10 cellular contexts compared by ENCODE assay signal in the genomic region with DNA sequence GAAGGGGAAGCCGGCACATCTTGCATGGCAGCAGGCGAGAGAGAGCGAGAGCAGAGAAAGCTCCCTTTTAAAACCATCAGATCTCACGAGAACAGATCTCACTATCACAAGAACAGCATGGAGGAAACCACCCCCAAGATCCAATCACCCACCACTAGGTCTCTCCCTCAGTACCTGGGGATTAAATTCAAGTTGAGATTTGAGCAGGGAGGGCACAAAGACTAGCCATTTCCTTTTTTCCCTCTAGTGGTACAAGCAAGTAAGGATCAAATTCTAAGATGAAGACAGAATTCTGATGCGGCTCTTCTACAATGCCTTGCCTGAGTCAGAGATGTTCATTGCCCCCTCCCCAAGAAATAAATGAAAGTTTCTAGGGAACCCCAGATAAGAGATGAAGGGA. TPM values are rescaled to one million over a fixed set of nuclear protein-coding genes. Genes with fewer than 3 reads are reported as not detected.
DNase-seq lines count a peak whose midpoint lies in the region; ATAC-seq, FAIRE-seq and TF ChIP-seq lines count a peak whose summit lies in the region.
"Had no signal": no experiment of that assay in that cellular context is flagged by ENCODE, and none has a peak within 500 bp of the region (broad histone marks: within the 10 kb centered on the region; RNA-seq: fewer than 3 reads in every experiment).

No MANE protein-coding gene starts in this region.

- TF ChIP-seq CTCF in GM12878 (IDR thresholded peaks at IDR 0.05 in 2 of 3, conservative IDR thresholded peaks at IDR 0.05 in 1 of 3; ENCODE audit: control insufficient read depth in 2 of 3, extremely low read depth in 1 of 3, insufficient read depth in 1 of 3, low read depth in 3 of 3, low read length in 3 of 3) (peak in 2 of 3 experiments; percentile 25 to 32; a peak in 1 of 6 replicates), nephron progenitor cell (IDR thresholded peaks at IDR 0.05) (peak; percentile 29)

- no peaks in the 10 kb centered on the region for H3K27me3 ChIP-seq in GM12878 (replicated peaks in 1 of 2; ENCODE audit: control insufficient read depth in 2 of 2, insufficient read depth in 2 of 2, low read length in 1 of 2)

- no peak overlapping the region for H3K4me2 ChIP-seq in GM12878 (ENCODE audit: control insufficient read depth, insufficient read depth)

- H3K36me3 ChIP-seq in GM12878 (ENCODE audit: control insufficient read depth in 2 of 2, insufficient read depth in 2 of 2, low read length in 1 of 2) = no peaks in the 10 kb centered on the region; a peak in 1 of 4 replicates
- H3K36me3 ChIP-seq: HAP-1 had no signal

- CTCF ChIA-PET in GM12878 (lab: Yijun Ruan, JAX) = interaction anchor here (2.0 kb wide), 1 partner anchor 242 kb away, joined by 6 read pairs; no protein-coding TSS in a partner anchor

- FAIRE-seq in GM12878 (lab: Jason Lieb, UNC) = no peak

- 0 out of 2 replicates have a peak overlapping the region, but pooled peaks have one; percentile 34 for H2AFZ ChIP-seq in GM12878 (ENCODE audit: control insufficient read depth, low read depth, low read length)

- in situ Hi-C loops in KBM-7 (cut with MboI; ENCODE audit: low pct_unique_long_range_greater_than_20kb, low sequenced_read_pairs) (no loop called here), GM12878 (cut with MboI) (no loop called here)

- no peaks in the 10 kb centered on the region for H3K4me1 ChIP-seq in GM12878 (ENCODE audit: control insufficient read depth, insufficient read depth, low read length)
- H3K4me1 ChIP-seq: HAP-1 had no signal

- H3K4me3 Mint-ChIP-seq in nephron progenitor cell = no peak overlapping the region

- no peak overlapping the region for H3K9ac ChIP-seq in GM12878 (ENCODE audit: control insufficient read depth, insufficient read depth, low read length)

- POLR2A ChIA-PET in GM12878 (lab: Charles Lee) = no interaction called here

- intact Hi-C loops in GM12878 (cut with micrococcal nuclease; ENCODE audit: unreplicated experiment) = no loop called here

- peaks cover 4% of the 10 kb centered on the region for H3K27me3 Mint-ChIP-seq in nephron progenitor cell (ENCODE audit: low read depth, poor library complexity)

- RAD21 ChIA-PET in GM12878 (lab: Charles Lee; ENCODE audit: unreplicated experiment) = no interaction called here

- TF ChIP-seq RAD21 in GM12878 (IDR thresholded peaks at IDR 0.05; ENCODE audit: insufficient read depth, low read depth, low read length) = peak; percentile 42

- no peaks in the 10 kb centered on the region; the same call in 2 of the 3 replicates for H3K9me3 ChIP-seq in GM12878 (replicated peaks; ENCODE audit: control insufficient read depth, insufficient read depth, low read length)
- H3K9me3 ChIP-seq: HAP-1 had no signal

- BruUV-seq in GM12878 (replicated peaks; lab: Mats Ljungman, UMichigan) = no TSS peak

- TF ChIP-seq EP300 in GM12878 (IDR thresholded peaks at IDR 0.05; ENCODE audit: borderline replicate concordance in 1 of 2, control insufficient read depth in 1 of 2, low read depth in 2 of 2, low read length in 2 of 2) = no peak

- H3K9me3 Mint-ChIP-seq in nephron progenitor cell = peaks cover 7% of the 10 kb centered on the region

- peak; percentile 32 for DNase-seq in SIG-M5 treated with dmso at 0.1 percent for 504 hours (lab: John Stamatoyannopoulos, UW; ENCODE audit: unreplicated experiment)
- no peak for DNase-seq in SIG-M5 (lab: John Stamatoyannopoulos, UW)
- DNase-seq in KBM-7 = peak; percentile 32
- DNase-seq in GM12878 (ENCODE audit: low read depth, low spot score) = no peak
- no peak for DNase-seq in nephron progenitor cell
- no peak for DNase-seq in inferior parietal cortex (ENCODE audit: extremely low spot score)
- no peak for DNase-seq in DMS79 (lab: John Stamatoyannopoulos, UW)
- DNase-seq: NCI-H1105 had no signal

- WGBS in GM12878 (ENCODE audit: insufficient coverage, insufficient replicate concordance, low lambda C conversion rate, missing lambda C conversion rate) = 69% methylated on average over 5 of the region's 5 CpGs

- no peak overlapping the region for H3K27ac ChIP-seq in GM12878 (ENCODE audit: control insufficient read depth, insufficient read depth)

- TF ChIP-seq POLR2A in GM12878 (IDR thresholded peaks at IDR 0.05; ENCODE audit: low read depth, low read length) = no peak

- peak; percentile 51 for ATAC-seq in GM12878
- ATAC-seq in GM18520 (IDR thresholded peaks at IDR 0.05; ENCODE audit: unreplicated experiment) = no peak

- no peaks in the 10 kb centered on the region for H3K79me2 ChIP-seq in GM12878 (ENCODE audit: control insufficient read depth, insufficient read depth, low read length)

- H3K27ac Mint-ChIP-seq in nephron progenitor cell = peak overlapping the region; percentile 78

- H4K20me1 ChIP-seq in GM12878 (ENCODE audit: control insufficient read depth, insufficient read depth) = no peaks in the 10 kb centered on the region

- H3K4me3 ChIP-seq in GM12878 = no peak overlapping the region
- H3K4me3 ChIP-seq: HAP-1 had no signal

- peaks cover 11% of the 10 kb centered on the region for H3K4me1 Mint-ChIP-seq in nephron progenitor cell

- no peaks in the 10 kb centered on the region for H3K36me3 Mint-ChIP-seq in nephron progenitor cell (ENCODE audit: low read depth)

- SMC1A ChIA-PET in GM12878 (lab: Charles Lee; ENCODE audit: uncharacterized antibody, unreplicated experiment) = interaction anchor here (0.9 to 1.3 kb wide), 2 partner anchors 27 to 165 kb away, joined by 3 read pairs; no protein-coding TSS in a partner anchor

TF ChIP-seq in GM12878, 131 proteins besides CTCF, POLR2A, EP300 and RAD21:
- TF ChIP-seq STAT3 (IDR thresholded peaks at IDR 0.05; ENCODE audit: low read depth, low read length) (no peak), CREM (IDR thresholded peaks at IDR 0.05; ENCODE audit: low read depth) (no peak), SMC3 (IDR thresholded peaks at IDR 0.05; ENCODE audit: borderline replicate concordance, low read length) (no peak), MTA2 (IDR thresholded peaks at IDR 0.05; ENCODE audit: low read depth) (no peak), SIN3A (IDR thresholded peaks at IDR 0.05; ENCODE audit: low read depth, low read length) (no peak), ETV6 (conservative IDR thresholded peaks at IDR 0.05 in 1 of 2, IDR thresholded peaks at IDR 0.05 in 1 of 2; ENCODE audit: borderline replicate concordance in 1 of 2, low read depth in 1 of 2) (no peak), EED (IDR thresholded peaks at IDR 0.05; ENCODE audit: low read depth) (no peak), TCF7 (IDR thresholded peaks at IDR 0.05; ENCODE audit: borderline replicate concordance) (no peak), SMAD5 (IDR thresholded peaks at IDR 0.05; ENCODE audit: low read depth) (no peak), SIX5 (IDR thresholded peaks at IDR 0.05; ENCODE audit: low read depth, low read length, severe bottlenecking) (no peak), SUZ12 (IDR thresholded peaks at IDR 0.05; ENCODE audit: unreplicated experiment) (no peak), SMAD1 (IDR thresholded peaks at IDR 0.05; ENCODE audit: low read depth, partially characterized antibody) (no peak), HDAC2 (IDR thresholded peaks at IDR 0.05) (no peak), BHLHE40 (IDR thresholded peaks at IDR 0.05; ENCODE audit: borderline replicate concordance in 1 of 2, low read depth in 2 of 2, low read length in 1 of 2) (no peak), NR2F1 (conservative IDR thresholded peaks at IDR 0.05) (no peak)
- TF ChIP-seq, protein P1, sequence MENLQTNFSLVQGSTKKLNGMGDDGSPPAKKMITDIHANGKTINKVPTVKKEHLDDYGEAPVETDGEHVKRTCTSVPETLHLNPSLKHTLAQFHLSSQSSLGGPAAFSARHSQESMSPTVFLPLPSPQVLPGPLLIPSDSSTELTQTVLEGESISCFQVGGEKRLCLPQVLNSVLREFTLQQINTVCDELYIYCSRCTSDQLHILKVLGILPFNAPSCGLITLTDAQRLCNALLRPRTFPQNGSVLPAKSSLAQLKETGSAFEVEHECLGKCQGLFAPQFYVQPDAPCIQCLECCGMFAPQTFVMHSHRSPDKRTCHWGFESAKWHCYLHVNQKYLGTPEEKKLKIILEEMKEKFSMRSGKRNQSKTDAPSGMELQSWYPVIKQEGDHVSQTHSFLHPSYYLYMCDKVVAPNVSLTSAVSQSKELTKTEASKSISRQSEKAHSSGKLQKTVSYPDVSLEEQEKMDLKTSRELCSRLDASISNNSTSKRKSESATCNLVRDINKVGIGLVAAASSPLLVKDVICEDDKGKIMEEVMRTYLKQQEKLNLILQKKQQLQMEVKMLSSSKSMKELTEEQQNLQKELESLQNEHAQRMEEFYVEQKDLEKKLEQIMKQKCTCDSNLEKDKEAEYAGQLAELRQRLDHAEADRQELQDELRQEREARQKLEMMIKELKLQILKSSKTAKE (IDR thresholded peaks at IDR 0.05; ENCODE audit: low read depth, poor library complexity, severe bottlenecking) = no peak
- TF ChIP-seq, protein P2, sequence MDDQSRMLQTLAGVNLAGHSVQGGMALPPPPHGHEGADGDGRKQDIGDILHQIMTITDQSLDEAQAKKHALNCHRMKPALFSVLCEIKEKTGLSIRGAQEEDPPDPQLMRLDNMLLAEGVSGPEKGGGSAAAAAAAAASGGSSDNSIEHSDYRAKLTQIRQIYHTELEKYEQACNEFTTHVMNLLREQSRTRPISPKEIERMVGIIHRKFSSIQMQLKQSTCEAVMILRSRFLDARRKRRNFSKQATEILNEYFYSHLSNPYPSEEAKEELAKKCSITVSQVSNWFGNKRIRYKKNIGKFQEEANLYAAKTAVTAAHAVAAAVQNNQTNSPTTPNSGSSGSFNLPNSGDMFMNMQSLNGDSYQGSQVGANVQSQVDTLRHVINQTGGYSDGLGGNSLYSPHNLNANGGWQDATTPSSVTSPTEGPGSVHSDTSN (IDR thresholded peaks at IDR 0.05; ENCODE audit: insufficient replicate concordance, low read depth, low read length) = no peak

RNA-seq across cellular contexts. Expression of a gene that starts 45.6 kb away (rescaled TPM):
- total RNA-seq in GM12878 (2013; cell fraction: nucleolus; rRNA removed) = 363 and 399 TPM in 2 replicates
- total RNA-seq in GM12878 (2014; rRNA removed) = 63.7 and 65.1 TPM in 2 replicates
- 62.5 and 68.9 TPM in 2 replicates for total RNA-seq in GM12878 (2014; rRNA removed; fragmentation: Illumina TruSeq; extraction: Trizol)
- total RNA-seq in GM12878 (2021) = 93.8 and 96.3 TPM in 2 replicates
- polyA plus RNA-seq in GM12878 (2011; ENCODE audit: low read depth) = 31.8 TPM
- polyA plus RNA-seq in GM12878 (2011; rRNA removed) = 96.4 and 99.1 TPM in 2 replicates
- polyA plus RNA-seq in GM12878 (2011; cell fraction: cytosol; rRNA removed) = 228 and 306 TPM in 2 replicates
- 142 and 279 TPM in 2 replicates for polyA plus RNA-seq in GM12878 (2011; cell fraction: nucleus; rRNA removed)
- polyA plus RNA-seq in GM12878 (2012) = 26.9 and 39.0 TPM in 2 replicates
- 88.5 and 110 TPM in 2 replicates for polyA plus RNA-seq in GM12878 (2014; fragmentation: Illumina TruSeq; extraction: Trizol)
- 10 to 100 TPM; 19.1 to 29.1 TPM for polyA plus RNA-seq in GM12878 (2014; fragmentation: Nextera tagmentation; extraction: Ambion mirVana)
- 41.8 and 56.8 TPM in 2 replicates for polyA plus RNA-seq in GM12878 (2014; rRNA removed)
- polyA plus RNA-seq in GM12878 (2016; fragmentation: Nextera tagmentation; extraction: Ambion mirVana) = 10 to 100 TPM; 34.8 to 38.6 TPM
- polyA minus RNA-seq in GM12878 (2011; rRNA and poly(A)+ RNA removed) = 511 and 573 TPM in 2 replicates
- 75.6 and 115 TPM in 2 replicates for polyA minus RNA-seq in GM12878 (2011; cell fraction: cytosol; rRNA and poly(A)+ RNA removed)
- 178 and 239 TPM in 2 replicates for polyA minus RNA-seq in GM12878 (2011; cell fraction: nucleus; rRNA and poly(A)+ RNA removed)

Comparison
In these comparisons a context has a peak if more than half of its experiments do, and no peak if none do; other contexts are left out.
1. DNase-seq: peak in SIG-M5 treated with dmso at 0.1 percent for 504 hours (single experiment) and KBM-7 (single experiment); none in SIG-M5 (single experiment), GM12878 (single experiment), nephron progenitor cell (single experiment), inferior parietal cortex (single experiment) and DMS79 (single experiment).